12 cellular contexts compared by ENCODE assay signal in genomic region chr5:109164001-109164400, GRCh38.
"Had no signal": no experiment of that assay in that cellular context is flagged by ENCODE, and none has a peak within 500 bp of the region (broad histone marks: within the 10 kb centered on the region; RNA-seq: fewer than 3 reads in every experiment).

No MANE protein-coding gene starts in this region.

- DNase-seq: activated CD4-positive, alpha-beta T cell treated with anti-CD3 and anti-CD28 coated beads for 1 hour; activated CD4-positive, alpha-beta T cell treated with anti-CD3 and anti-CD28 coated beads, Interleukin-2, amount 50 U/mL, for 48 hours; activated CD8-positive, alpha-beta memory T cell treated with anti-CD3 and anti-CD28 coated beads, Interleukin-2, amount 10 ng/mL, durations not matched to agents 7 days and 5 days; activated naive CD4-positive, alpha-beta T cell treated with anti-CD3 and anti-CD28 coated beads, Interleukin-2, amount 50 U/mL, for 16 hours; activated T-cell treated with anti-CD3 and anti-CD28 coated beads, Interleukin-2, amount 50 U/mL, for 1 hour; effector memory CD4-positive, alpha-beta T cell; foreskin fibroblast; glutamatergic neuron; left ventricle myocardium inferior; natural killer cell; thyroid gland had no signal

- ATAC-seq: activated CD8-positive, alpha-beta memory T cell treated with anti-CD3 and anti-CD28 coated beads, Interleukin-2, amount 10 ng/mL, durations not matched to agents 7 days and 5 days; natural killer cell; stimulated activated effector memory CD8-positive, alpha-beta T cell treated with anti-CD3 and anti-CD28 coated beads, Interleukin-12 subunit alpha, Interleukin-12 subunit beta, amount 100 ng/mL, for 72 hours had no signal
